Comparison of ENCODE assay signal across 34 cellular contexts in the genomic region with DNA sequence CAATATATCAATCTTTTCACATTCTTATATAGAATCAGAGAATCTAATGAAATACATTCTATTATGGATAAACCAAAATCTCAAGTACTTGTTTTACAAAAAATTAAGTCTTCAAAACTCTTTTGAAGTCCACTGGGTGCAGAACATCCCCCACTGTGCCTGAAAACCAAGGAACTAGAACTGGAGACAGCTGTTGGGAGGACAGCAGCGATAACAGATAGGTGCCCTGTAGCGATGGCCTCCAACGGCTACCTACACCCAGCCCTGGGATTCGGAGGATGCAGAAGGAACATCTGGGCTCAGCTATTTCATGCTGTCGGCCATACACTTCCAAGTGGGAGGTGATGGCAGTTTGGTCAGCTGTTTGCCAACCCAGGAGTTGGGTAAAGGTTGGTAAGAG.
"Had no signal": no experiment of that assay in that cellular context is flagged by ENCODE, and none has a peak within 500 bp of the region (broad histone marks: within the 10 kb centered on the region; RNA-seq: fewer than 3 reads in every experiment).

No MANE protein-coding gene starts in this region.

- H3K27me3 ChIP-seq: ascending aorta, breast epithelium, cardiac muscle cell, colonic mucosa, gastroesophageal sphincter had no signal

- H3K4me1 Mint-ChIP-seq: activated CD8-positive, alpha-beta memory T cell treated with anti-CD3 and anti-CD28 coated beads, Interleukin-2, amount 10 ng/mL, durations not matched to agents 7 days and 5 days; activated naive CD4-positive, alpha-beta T cell treated with anti-CD3 and anti-CD28 coated beads, Interleukin-2, amount 10 ng/mL, durations not matched to agents 7 days and 5 days; activated naive CD8-positive, alpha-beta T cell treated with anti-CD3 and anti-CD28 coated beads, Interleukin-2, amount 10 ng/mL, durations not matched to agents 7 days and 5 days; T-helper 17 cell had no signal

- DNase-seq: activated B cell treated with CpG ODN at 0.5 μM for 24 hours; activated CD4-positive, alpha-beta T cell treated with anti-CD3 and anti-CD28 coated beads for 48 hours; activated CD4-positive, alpha-beta T cell treated with anti-CD3 and anti-CD28 coated beads, Interleukin-2, amount 50 U/mL, for 1 hour; activated CD4-positive, alpha-beta T cell treated with anti-CD3 and anti-CD28 coated beads, Interleukin-2, amount 50 U/mL, for 48 hours; activated CD8-positive, alpha-beta memory T cell treated with anti-CD3 and anti-CD28 coated beads, Interleukin-2, amount 10 ng/mL, durations not matched to agents 7 days and 5 days; activated CD8-positive, alpha-beta memory T cell treated with anti-CD3 and anti-CD28 coated beads, Interleukin-2, amount 50 U/mL, for 4 hours; activated CD8-positive, alpha-beta T cell treated with anti-CD3 and anti-CD28 coated beads for 36 hours; activated effector memory CD4-positive, alpha-beta T cell treated with anti-CD3 and anti-CD28 coated beads, Interleukin-2, amount 50 U/mL, for 16 hours; activated naive CD4-positive, alpha-beta T cell; activated naive CD4-positive, alpha-beta T cell treated with anti-CD3 and anti-CD28 coated beads, Interleukin-2, amount 10 ng/mL, durations not matched to agents 7 days and 5 days; activated naive CD8-positive, alpha-beta T cell treated with anti-CD3 and anti-CD28 coated beads, Interleukin-2, amount 10 ng/mL, durations not matched to agents 7 days and 5 days; activated T-cell treated with anti-CD3 and anti-CD28 coated beads, Interleukin-2, amount 50 U/mL, for 1 hour; activated T-cell treated with anti-CD3 and anti-CD28 coated beads, Interleukin-2, amount 50 U/mL, for 48 hours; central memory CD4-positive, alpha-beta T cell; cerebellar nuclear complex; colonic mucosa; effector CD8-positive, alpha-beta T cell; foreskin melanocyte; T-helper 1 cell; T-helper 17 cell; T1000; WERI-Rb-1 had no signal

- ATAC-seq: activated CD4-positive, CD25-positive, alpha-beta regulatory T cell treated with anti-CD3 and anti-CD28 coated beads, Interleukin-2, amount 50 U/mL, for 24 hours; activated CD8-positive, alpha-beta memory T cell treated with anti-CD3 and anti-CD28 coated beads, Interleukin-2, amount 10 ng/mL, durations not matched to agents 7 days and 5 days; activated CD8-positive, alpha-beta T cell treated with anti-CD3 and anti-CD28 coated beads for 36 hours; activated naive CD4-positive, alpha-beta T cell treated with anti-CD3 and anti-CD28 coated beads, Interleukin-2, amount 50 U/mL, for 72 hours; esophagus mucosa; T-helper 17 cell had no signal

- H3K4me3 ChIP-seq: ascending aorta, breast epithelium, cardiac muscle cell, colonic mucosa, gastroesophageal sphincter had no signal

- H3K9me3 Mint-ChIP-seq: activated B cell treated with CpG ODN at 0.5 μM for 24 hours; activated CD8-positive, alpha-beta T cell treated with anti-CD3 and anti-CD28 coated beads for 36 hours; activated naive CD4-positive, alpha-beta T cell treated with anti-CD3 and anti-CD28 coated beads, Interleukin-2, amount 10 ng/mL, durations not matched to agents 7 days and 5 days; activated naive CD4-positive, alpha-beta T cell treated with anti-CD3 and anti-CD28 coated beads, Interleukin-2, amount 50 U/mL, for 72 hours; activated naive CD8-positive, alpha-beta T cell treated with anti-CD3 and anti-CD28 coated beads, Interleukin-2, amount 10 ng/mL, durations not matched to agents 7 days and 5 days; activated T-helper 1 cell treated with anti-CD3 and anti-CD28 coated beads, Interleukin-12 subunit alpha, Interleukin-12 subunit beta, Interleukin-2, Interleukin-4 antibody, amounts not matched to agents 30 ng/mL and 10 ng/mL and 1 ng/mL, durations not matched to agents 14 hours and 24 hours and 36 hours; activated T-helper 2 cell treated with anti-CD3 and anti-CD28 coated beads, Interferon-gamma antibody, Interleukin-2, Interleukin-4, amounts not matched to agents 10 μg/mL and 5 μg/mL and 100 μg/mL, durations not matched to agents 14 hours and 24 hours and 36 hours; T-helper 2 cell treated with Interferon-gamma antibody and Interleukin-4, amounts not matched to agents 5 μg/mL and 100 μg/mL, for 36 hours had no signal

- H3K27ac ChIP-seq: ascending aorta, breast epithelium, cardiac muscle cell, colonic mucosa, gastroesophageal sphincter, WERI-Rb-1 had no signal

- H3K4me1 ChIP-seq: ascending aorta, breast epithelium, colonic mucosa had no signal

- H3K4me3 Mint-ChIP-seq: activated B cell treated with CpG ODN at 0.5 μM for 24 hours; activated CD8-positive, alpha-beta memory T cell treated with anti-CD3 and anti-CD28 coated beads, Interleukin-2, amount 10 ng/mL, durations not matched to agents 7 days and 5 days; activated CD8-positive, alpha-beta T cell treated with anti-CD3 and anti-CD28 coated beads for 36 hours; activated naive CD4-positive, alpha-beta T cell treated with anti-CD3 and anti-CD28 coated beads, Interleukin-2, amount 10 ng/mL, durations not matched to agents 7 days and 5 days; activated naive CD8-positive, alpha-beta T cell treated with anti-CD3 and anti-CD28 coated beads, Interleukin-2, amount 10 ng/mL, durations not matched to agents 7 days and 5 days; activated T-helper 1 cell treated with anti-CD3 and anti-CD28 coated beads, Interleukin-12 subunit alpha, Interleukin-12 subunit beta, Interleukin-2, Interleukin-4 antibody, amounts not matched to agents 30 ng/mL and 10 ng/mL and 1 ng/mL, durations not matched to agents 14 hours and 24 hours and 36 hours; brain; T-helper 17 cell; T-helper 2 cell treated with Interferon-gamma antibody and Interleukin-4, amounts not matched to agents 5 μg/mL and 100 μg/mL, for 36 hours had no signal

- H3K27me3 Mint-ChIP-seq: activated B cell treated with CpG ODN at 0.5 μM for 24 hours; activated CD8-positive, alpha-beta memory T cell treated with anti-CD3 and anti-CD28 coated beads, Interleukin-2, amount 10 ng/mL, durations not matched to agents 7 days and 5 days; activated CD8-positive, alpha-beta T cell treated with anti-CD3 and anti-CD28 coated beads for 36 hours; activated naive CD4-positive, alpha-beta T cell treated with anti-CD3 and anti-CD28 coated beads, Interleukin-2, amount 10 ng/mL, durations not matched to agents 7 days and 5 days; activated naive CD8-positive, alpha-beta T cell treated with anti-CD3 and anti-CD28 coated beads, Interleukin-2, amount 10 ng/mL, durations not matched to agents 7 days and 5 days; brain; T-helper 17 cell had no signal

- H3K9me3 ChIP-seq: ascending aorta, breast epithelium, colonic mucosa, gastroesophageal sphincter had no signal

- FAIRE-seq: endometrium had no signal

- H3K36me3 ChIP-seq: ascending aorta, breast epithelium, cardiac muscle cell, colonic mucosa, WERI-Rb-1 had no signal

- H3K27ac Mint-ChIP-seq: activated B cell treated with CpG ODN at 0.5 μM for 24 hours; activated CD8-positive, alpha-beta memory T cell treated with anti-CD3 and anti-CD28 coated beads, Interleukin-2, amount 10 ng/mL, durations not matched to agents 7 days and 5 days; activated CD8-positive, alpha-beta T cell treated with anti-CD3 and anti-CD28 coated beads for 36 hours; activated naive CD4-positive, alpha-beta T cell treated with anti-CD3 and anti-CD28 coated beads, Interleukin-2, amount 10 ng/mL, durations not matched to agents 7 days and 5 days; activated naive CD4-positive, alpha-beta T cell treated with anti-CD3 and anti-CD28 coated beads, Interleukin-2, amount 50 U/mL, for 72 hours; activated naive CD8-positive, alpha-beta T cell treated with anti-CD3 and anti-CD28 coated beads, Interleukin-2, amount 10 ng/mL, durations not matched to agents 7 days and 5 days; activated T-helper 1 cell treated with anti-CD3 and anti-CD28 coated beads, Interleukin-12 subunit alpha, Interleukin-12 subunit beta, Interleukin-2, Interleukin-4 antibody, amounts not matched to agents 30 ng/mL and 10 ng/mL and 1 ng/mL, durations not matched to agents 14 hours and 24 hours and 36 hours; activated T-helper 2 cell treated with anti-CD3 and anti-CD28 coated beads, Interferon-gamma antibody, Interleukin-2, Interleukin-4, amounts not matched to agents 10 μg/mL and 5 μg/mL and 100 μg/mL, durations not matched to agents 14 hours and 24 hours and 36 hours; T-helper 17 cell; T-helper 2 cell treated with Interferon-gamma antibody and Interleukin-4, amounts not matched to agents 5 μg/mL and 100 μg/mL, for 36 hours had no signal
